Comparison of ENCODE assay signal across 4 cellular contexts in genomic region chr7:31488562-31489203, GRCh38.
A peak's percentile ranks its signal among the peaks of the same experiment; 100 is the strongest.
TF ChIP-seq lines count a peak whose summit lies in the region.

No MANE protein-coding gene starts in this region.

TF ChIP-seq in A549, 52 proteins besides CTCF, POLR2A, EP300 and RAD21:
- TF ChIP-seq MYC (IDR thresholded peaks at IDR 0.05; ENCODE audit: borderline replicate concordance, low read length) = no peak
- peak; percentile 95 for TF ChIP-seq SMC3 (IDR thresholded peaks at IDR 0.05)
- no peak for TF ChIP-seq RARB (CRISPR knock-in tag; IDR thresholded peaks at IDR 0.05)
- TF ChIP-seq JUN (IDR thresholded peaks at IDR 0.05) = no peak
- TF ChIP-seq CHD4 (IDR thresholded peaks at IDR 0.05; ENCODE audit: borderline replicate concordance) = no peak
TF ChIP-seq in A549: peak in this region for 1.

TF ChIP-seq in GM23338, 12 proteins besides CTCF, POLR2A, EP300 and RAD21 (continues in another document):
- TF ChIP-seq ZNF462 (CRISPR knock-in tag; IDR thresholded peaks at IDR 0.05) = peak; percentile 57

TF ChIP-seq in IMR-90, 13 proteins besides CTCF, POLR2A, EP300 and RAD21:
- 0 out of 2 replicates have a peak, but pooled peaks have one; percentile 20 for TF ChIP-seq SMC3 (IDR thresholded peaks at IDR 0.05; ENCODE audit: low read depth, low read length)
- TF ChIP-seq BHLHE40 (IDR thresholded peaks at IDR 0.05; ENCODE audit: low read depth, low read length) = no peak
- TF ChIP-seq MAZ (IDR thresholded peaks at IDR 0.05; ENCODE audit: borderline replicate concordance, low read depth, low read length) = no peak
- no peak for TF ChIP-seq CEBPB (IDR thresholded peaks at IDR 0.05; ENCODE audit: low read depth, low read length)
TF ChIP-seq in IMR-90: peak in this region for 1.

TF ChIP-seq in SK-N-SH treated with all-trans-retinoic acid at 6 μM for 48 hours, 23 proteins besides CTCF, POLR2A, EP300 and RAD21:
- TF ChIP-seq ZFP30 (CRISPR knock-in tag; IDR thresholded peaks at IDR 0.05) = no peak
- TF ChIP-seq TCF4 (CRISPR knock-in tag; IDR thresholded peaks at IDR 0.05; ENCODE audit: borderline replicate concordance) = no peak
- TF ChIP-seq PPARA (CRISPR knock-in tag; IDR thresholded peaks at IDR 0.05; ENCODE audit: borderline replicate concordance) = no peak
- TF ChIP-seq, protein P1, sequence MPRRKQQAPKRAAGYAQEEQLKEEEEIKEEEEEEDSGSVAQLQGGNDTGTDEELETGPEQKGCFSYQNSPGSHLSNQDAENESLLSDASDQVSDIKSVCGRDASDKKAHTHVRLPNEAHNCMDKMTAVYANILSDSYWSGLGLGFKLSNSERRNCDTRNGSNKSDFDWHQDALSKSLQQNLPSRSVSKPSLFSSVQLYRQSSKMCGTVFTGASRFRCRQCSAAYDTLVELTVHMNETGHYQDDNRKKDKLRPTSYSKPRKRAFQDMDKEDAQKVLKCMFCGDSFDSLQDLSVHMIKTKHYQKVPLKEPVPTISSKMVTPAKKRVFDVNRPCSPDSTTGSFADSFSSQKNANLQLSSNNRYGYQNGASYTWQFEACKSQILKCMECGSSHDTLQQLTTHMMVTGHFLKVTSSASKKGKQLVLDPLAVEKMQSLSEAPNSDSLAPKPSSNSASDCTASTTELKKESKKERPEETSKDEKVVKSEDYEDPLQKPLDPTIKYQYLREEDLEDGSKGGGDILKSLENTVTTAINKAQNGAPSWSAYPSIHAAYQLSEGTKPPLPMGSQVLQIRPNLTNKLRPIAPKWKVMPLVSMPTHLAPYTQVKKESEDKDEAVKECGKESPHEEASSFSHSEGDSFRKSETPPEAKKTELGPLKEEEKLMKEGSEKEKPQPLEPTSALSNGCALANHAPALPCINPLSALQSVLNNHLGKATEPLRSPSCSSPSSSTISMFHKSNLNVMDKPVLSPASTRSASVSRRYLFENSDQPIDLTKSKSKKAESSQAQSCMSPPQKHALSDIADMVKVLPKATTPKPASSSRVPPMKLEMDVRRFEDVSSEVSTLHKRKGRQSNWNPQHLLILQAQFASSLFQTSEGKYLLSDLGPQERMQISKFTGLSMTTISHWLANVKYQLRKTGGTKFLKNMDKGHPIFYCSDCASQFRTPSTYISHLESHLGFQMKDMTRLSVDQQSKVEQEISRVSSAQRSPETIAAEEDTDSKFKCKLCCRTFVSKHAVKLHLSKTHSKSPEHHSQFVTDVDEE (CRISPR knock-in tag; IDR thresholded peaks at IDR 0.05) = no peak
- no peak for TF ChIP-seq GLIS3 (CRISPR knock-in tag; IDR thresholded peaks at IDR 0.05)
- no peak for TF ChIP-seq ZFP3 (CRISPR knock-in tag; IDR thresholded peaks at IDR 0.05)
- no peak for TF ChIP-seq CSRNP3 (CRISPR knock-in tag; IDR thresholded peaks at IDR 0.05)
TF ChIP-seq in SK-N-SH treated with all-trans-retinoic acid at 6 μM for 48 hours: peak in this region for 0.
